ENCODE assay signal across 10 cellular contexts in the genomic region with DNA sequence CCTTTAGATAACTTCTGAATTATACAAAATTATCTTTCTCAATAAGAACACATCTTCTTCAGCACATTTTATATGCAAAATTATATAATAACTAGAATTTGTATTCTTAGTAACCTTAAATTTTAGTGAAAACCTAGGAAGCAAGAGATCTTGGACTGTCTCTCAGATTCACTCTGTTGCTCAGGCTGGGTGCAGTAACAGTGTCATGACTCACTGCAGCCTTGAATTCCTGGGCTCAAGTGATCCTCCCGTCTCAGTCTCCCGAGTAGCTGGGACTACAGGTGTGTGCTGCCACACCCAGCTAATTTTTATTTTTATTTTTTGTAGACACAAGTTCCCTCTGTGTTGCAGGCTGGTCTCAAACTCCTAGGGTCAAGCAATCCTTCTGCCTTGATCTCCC. TPM values are rescaled to one million over a fixed set of nuclear protein-coding genes. Genes with fewer than 3 reads are reported as not detected.
"Had no signal": no experiment of that assay in that cellular context is flagged by ENCODE, and none has a peak within 500 bp of the region (broad histone marks: within the 10 kb centered on the region; RNA-seq: fewer than 3 reads in every experiment).

No MANE protein-coding gene starts in this region.

- H2AFZ ChIP-seq: GM23338 had no signal

- H3K4me1 ChIP-seq: HAP-1 had no signal

- H3K9me3 ChIP-seq: HAP-1 had no signal

- H3K36me3 ChIP-seq: HAP-1 had no signal

- H3K4me3 ChIP-seq: GM23338, HAP-1 had no signal

- DNase-seq: H7, KBM-7 had no signal

- H3K9ac ChIP-seq: KMS-11 had no signal

- H3K4me2 ChIP-seq: GM23338, KMS-11 had no signal

- ATAC-seq: GM23338, HepG2 had no signal

- H3K27ac ChIP-seq: HL-60, KMS-11 had no signal

RNA-seq across cellular contexts. Expression of a gene that starts 29.9 kb away (rescaled TPM):
- total RNA-seq: GM23338, H1, H7 had no signal
- polyA plus RNA-seq: GM23338, H1 had no signal

RNA-seq across cellular contexts. Expression of a gene that starts 52.3 kb away (rescaled TPM):
- total RNA-seq: HepG2, HT1080 had no signal
- polyA plus RNA-seq: HepG2, IgD-negative memory B cell had no signal
